ENCODE assay signal across 24 cellular contexts in the genomic region with DNA sequence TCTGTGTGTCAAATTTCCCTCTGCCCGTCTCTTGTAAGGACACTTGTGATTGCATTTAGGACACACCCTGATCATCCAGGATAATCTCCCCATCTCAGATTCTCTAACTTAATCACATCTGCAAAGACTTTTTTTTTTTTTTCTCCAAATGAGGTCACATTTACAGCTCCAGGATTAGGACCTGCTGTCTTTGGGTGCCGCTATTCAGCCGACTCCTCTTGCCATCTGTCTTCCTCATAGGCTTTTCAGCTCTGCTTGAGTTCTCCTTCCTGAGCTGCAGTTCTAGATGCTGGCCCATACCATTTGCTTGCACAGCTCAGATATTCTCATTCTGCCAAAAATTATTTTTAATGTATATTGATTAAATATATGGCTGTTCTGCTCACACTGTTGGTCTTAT.
"Had no signal": no experiment of that assay in that cellular context is flagged by ENCODE, and none has a peak within 500 bp of the region (broad histone marks: within the 10 kb centered on the region; RNA-seq: fewer than 3 reads in every experiment).

No MANE protein-coding gene starts in this region.

- H3K4me3 Mint-ChIP-seq: mesothelial cell of epicardium; naive B cell; natural killer cell treated with Interleukin-12 subunit alpha and Interleukin-12 subunit beta and Interleukin-15 and Interleukin-18, amount 100 ng/mL, for 72 hours; neural crest cell; stimulated activated memory B cell treated with anti-CD40 and anti-IgM and Interleukin-4, amounts not matched to agents 10 μg/mL and 1 μg/mL and 100 μg/mL, for 72 hours had no signal

- H3K9me3 ChIP-seq: mucosa of descending colon, neutrophil, thoracic aorta had no signal

- H3K27ac Mint-ChIP-seq: mesothelial cell of epicardium; natural killer cell treated with Interleukin-12 subunit alpha and Interleukin-12 subunit beta and Interleukin-15 and Interleukin-18, amount 100 ng/mL, for 72 hours; progenitor cell of endocrine pancreas; stimulated activated memory B cell treated with anti-CD40 and anti-IgM and Interleukin-4, amounts not matched to agents 10 μg/mL and 1 μg/mL and 100 μg/mL, for 72 hours had no signal

- H3K27me3 ChIP-seq: gastrocnemius medialis, heart left ventricle, hepatocyte, neutrophil, tibial nerve, upper lobe of left lung had no signal

- H3K27ac ChIP-seq: coronary artery, epithelial cell of prostate, gastrocnemius medialis, heart left ventricle, hepatocyte, neutrophil, parathyroid adenoma, thoracic aorta, tibial nerve, upper lobe of left lung had no signal

- H3K27me3 Mint-ChIP-seq: stimulated activated memory B cell treated with anti-CD40 and anti-IgM and Interleukin-4, amounts not matched to agents 10 μg/mL and 1 μg/mL and 100 μg/mL, for 72 hours had no signal

- H3K4me3 ChIP-seq: coronary artery, gastrocnemius medialis, heart left ventricle, hepatocyte, mucosa of descending colon, thoracic aorta, tibial nerve, upper lobe of left lung had no signal

- H3K36me3 ChIP-seq: gastrocnemius medialis, heart left ventricle, neutrophil, thoracic aorta, tibial nerve, upper lobe of left lung had no signal

- ATAC-seq: esophagus mucosa; gastrocnemius medialis; heart left ventricle; mucosa of descending colon; natural killer cell treated with Interleukin-12 subunit alpha and Interleukin-12 subunit beta and Interleukin-15 and Interleukin-18, amount 100 ng/mL, for 72 hours; sciatic nerve; stimulated activated memory B cell treated with anti-CD40 and anti-IgM and Interleukin-4, amounts not matched to agents 10 μg/mL and 1 μg/mL and 100 μg/mL, for 72 hours; stimulated activated naive CD8-positive, alpha-beta T cell treated with anti-CD3 and anti-CD28 coated beads, Interleukin-15, Interleukin-2, amounts not matched to agents 100 U/mL and 50 U/mL, for 24 hours had no signal

- DNase-seq: foreskin fibroblast; gastrocnemius medialis; heart left ventricle; kidney; mesenchymal stem cell; mucosa of descending colon; naive B cell; stimulated activated CD4-positive, alpha-beta T cell treated with anti-CD3 and anti-CD28 coated beads, Interleukin-4, amount 100 ng/mL, for 4 hours; stimulated activated naive CD8-positive, alpha-beta T cell treated with anti-CD3 and anti-CD28 coated beads, Interleukin-15, Interleukin-2, amounts not matched to agents 100 U/mL and 50 U/mL, for 24 hours; upper lobe of left lung had no signal

- H3K9me3 Mint-ChIP-seq: natural killer cell treated with Interleukin-12 subunit alpha and Interleukin-12 subunit beta and Interleukin-15 and Interleukin-18, amount 100 ng/mL, for 72 hours had no signal
